7 cellular contexts compared by ENCODE assay signal in the genomic region with DNA sequence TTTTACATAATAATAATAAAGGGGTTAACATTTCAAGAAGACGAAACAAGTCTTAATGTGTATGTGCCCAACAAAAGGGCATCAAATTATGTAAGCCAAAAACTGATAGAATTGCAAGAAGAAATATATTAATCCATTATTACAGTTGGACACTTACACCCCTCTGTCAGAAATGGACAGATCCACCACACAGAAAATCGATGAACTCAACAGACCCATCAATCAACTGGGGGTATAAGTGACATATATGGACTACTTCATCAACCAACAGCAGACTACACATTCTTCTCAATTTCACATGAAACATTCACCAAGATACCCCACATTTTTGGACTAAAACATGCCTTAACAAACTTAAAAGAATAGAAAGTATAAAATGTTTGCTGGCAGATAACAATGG.
"Had no signal": no experiment of that assay in that cellular context is flagged by ENCODE, and none has a peak within 500 bp of the region (broad histone marks: within the 10 kb centered on the region; RNA-seq: fewer than 3 reads in every experiment).

No MANE protein-coding gene starts in this region.

- DNase-seq: GDM1, GF-D8 had no signal

- ATAC-seq: GM12878 had no signal

- H3K4me3 ChIP-seq: GM12878 had no signal

- FAIRE-seq: GM12878, GM12891, GM12892, GM18507, GM19239 had no signal
